ENCODE assay signal across 9 cellular contexts in the genomic region with DNA sequence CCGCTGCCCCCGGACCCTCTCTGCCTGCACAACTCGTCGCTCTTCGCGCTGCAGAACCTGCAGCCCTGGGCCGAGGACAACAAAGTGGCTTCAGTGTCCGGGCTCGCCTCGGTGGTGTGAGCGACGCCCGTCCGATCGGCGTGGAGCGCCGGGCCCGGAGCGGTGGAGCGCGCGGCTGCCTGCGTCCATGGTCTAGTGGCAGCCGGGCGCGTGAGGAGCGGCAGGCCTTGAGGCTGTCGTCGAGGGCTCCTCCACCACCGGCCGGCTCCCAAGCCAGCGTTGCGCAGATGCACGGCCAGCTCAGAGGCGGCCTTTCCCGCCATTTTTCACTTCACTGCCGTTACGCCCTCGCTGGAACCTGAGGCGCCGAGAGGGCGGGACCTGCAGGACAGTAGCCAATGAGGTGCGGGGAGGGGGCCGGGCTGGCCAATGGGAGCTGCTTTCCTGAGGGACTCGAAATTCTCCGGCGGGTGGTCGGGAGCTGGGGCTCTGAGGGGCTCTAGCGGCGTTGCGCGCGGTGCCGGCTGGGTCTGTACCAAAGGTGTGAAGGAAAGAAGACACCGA. TPM values are rescaled to one million over a fixed set of nuclear protein-coding genes. Genes with fewer than 3 reads are reported as not detected.
DNase-seq lines count a peak whose midpoint lies in the region; ATAC-seq, FAIRE-seq and TF ChIP-seq lines count a peak whose summit lies in the region.
"Had no signal": no experiment of that assay in that cellular context is flagged by ENCODE, and none has a peak within 500 bp of the region (broad histone marks: within the 10 kb centered on the region; RNA-seq: fewer than 3 reads in every experiment).

No MANE protein-coding gene starts in this region.

- peaks cover 8% of the 10 kb centered on the region for H3K9me3 Mint-ChIP-seq in WTC11

- FAIRE-seq in bronchial epithelial cell (lab: Jason Lieb, UNC): no peak

- H3K4me1 Mint-ChIP-seq in WTC11: peaks cover 16% of the 10 kb centered on the region

- peaks cover 41% of the 10 kb centered on the region for H3K27me3 ChIP-seq in bronchial epithelial cell (ENCODE audit: control insufficient read depth, insufficient read depth, low read length)

- no peak overlapping the region for H3K4me3 ChIP-seq in bronchial epithelial cell (ENCODE audit: low read depth, low read length)

- POLR2A ChIA-PET in WTC11 (lab: Charles Lee): interaction anchor here (1.0 to 1.1 kb wide), 3 partner anchors 8 to 71 kb away, joined by 3 to 8 read pairs (median 4); no protein-coding TSS in a partner anchor

- H3K4me3 Mint-ChIP-seq in WTC11: no peak overlapping the region

- CTCF ChIA-PET in WTC11 (lab: Charles Lee): interaction anchor here (0.6 to 1.9 kb wide), 7 partner anchors 9 to 56 kb away, joined by 3 to 8 read pairs (median 5); a partner anchor contains a TSS

- no peak for TF ChIP-seq CTCF in WTC11 (IDR thresholded peaks at IDR 0.05)
- no peak for TF ChIP-seq CTCF in bronchial epithelial cell (IDR thresholded peaks at IDR 0.05; ENCODE audit: insufficient read depth, low read length, severe bottlenecking)

- DNase-seq in WTC11 (ENCODE audit: low spot score) (peak; percentile 93), bronchial epithelial cell (ENCODE audit: low read depth) (peak; percentile 8), left kidney (ENCODE audit: low read depth, low spot score) (peak; percentile 94), SW480 (ENCODE audit: low spot score) (no peak), MV-4-11 (lab: John Stamatoyannopoulos, UW) (no peak), dedifferentiated amniotic fluid mesenchymal stem cell (ENCODE audit: extremely low spot score) (no peak)
- peak; percentile 82 for DNase-seq in stimulated activated CD4-positive, alpha-beta T cell treated with anti-CD3 and anti-CD28 coated beads, Interleukin-4, amount 100 ng/mL, for 1 hour

- peak; percentile 64 for ATAC-seq in GM19452 (IDR thresholded peaks at IDR 0.05; ENCODE audit: unreplicated experiment)
- peak; percentile 76 for ATAC-seq in WTC11

- H3K36me3 ChIP-seq in bronchial epithelial cell (ENCODE audit: control insufficient read depth, insufficient read depth, low read length): no peaks in the 10 kb centered on the region

- H3K36me3 Mint-ChIP-seq in WTC11: peaks cover 9% of the 10 kb centered on the region

- H3K27ac Mint-ChIP-seq in WTC11: no peak overlapping the region

- peaks cover 99% of the 10 kb centered on the region for H3K27me3 Mint-ChIP-seq in WTC11 (ENCODE audit: low read depth)

TF ChIP-seq in WTC11, 78 proteins besides CTCF, POLR2A, EP300 and RAD21 (continues in another document):
- TF ChIP-seq RORB (CRISPR knock-in tag; IDR thresholded peaks at IDR 0.05): no peak
- peak; percentile 96 for TF ChIP-seq TP53 (CRISPR knock-in tag; IDR thresholded peaks at IDR 0.05)
- TF ChIP-seq, protein P1, sequence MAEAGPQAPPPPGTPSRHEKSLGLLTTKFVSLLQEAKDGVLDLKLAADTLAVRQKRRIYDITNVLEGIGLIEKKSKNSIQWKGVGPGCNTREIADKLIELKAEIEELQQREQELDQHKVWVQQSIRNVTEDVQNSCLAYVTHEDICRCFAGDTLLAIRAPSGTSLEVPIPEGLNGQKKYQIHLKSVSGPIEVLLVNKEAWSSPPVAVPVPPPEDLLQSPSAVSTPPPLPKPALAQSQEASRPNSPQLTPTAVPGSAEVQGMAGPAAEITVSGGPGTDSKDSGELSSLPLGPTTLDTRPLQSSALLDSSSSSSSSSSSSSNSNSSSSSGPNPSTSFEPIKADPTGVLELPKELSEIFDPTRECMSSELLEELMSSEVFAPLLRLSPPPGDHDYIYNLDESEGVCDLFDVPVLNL (CRISPR knock-in tag; IDR thresholded peaks at IDR 0.05; ENCODE audit: borderline replicate concordance, low read depth): peak; percentile 85
- TF ChIP-seq CBFB (CRISPR knock-in tag; IDR thresholded peaks at IDR 0.05; ENCODE audit: low read depth): no peak
- TF ChIP-seq, protein P2, sequence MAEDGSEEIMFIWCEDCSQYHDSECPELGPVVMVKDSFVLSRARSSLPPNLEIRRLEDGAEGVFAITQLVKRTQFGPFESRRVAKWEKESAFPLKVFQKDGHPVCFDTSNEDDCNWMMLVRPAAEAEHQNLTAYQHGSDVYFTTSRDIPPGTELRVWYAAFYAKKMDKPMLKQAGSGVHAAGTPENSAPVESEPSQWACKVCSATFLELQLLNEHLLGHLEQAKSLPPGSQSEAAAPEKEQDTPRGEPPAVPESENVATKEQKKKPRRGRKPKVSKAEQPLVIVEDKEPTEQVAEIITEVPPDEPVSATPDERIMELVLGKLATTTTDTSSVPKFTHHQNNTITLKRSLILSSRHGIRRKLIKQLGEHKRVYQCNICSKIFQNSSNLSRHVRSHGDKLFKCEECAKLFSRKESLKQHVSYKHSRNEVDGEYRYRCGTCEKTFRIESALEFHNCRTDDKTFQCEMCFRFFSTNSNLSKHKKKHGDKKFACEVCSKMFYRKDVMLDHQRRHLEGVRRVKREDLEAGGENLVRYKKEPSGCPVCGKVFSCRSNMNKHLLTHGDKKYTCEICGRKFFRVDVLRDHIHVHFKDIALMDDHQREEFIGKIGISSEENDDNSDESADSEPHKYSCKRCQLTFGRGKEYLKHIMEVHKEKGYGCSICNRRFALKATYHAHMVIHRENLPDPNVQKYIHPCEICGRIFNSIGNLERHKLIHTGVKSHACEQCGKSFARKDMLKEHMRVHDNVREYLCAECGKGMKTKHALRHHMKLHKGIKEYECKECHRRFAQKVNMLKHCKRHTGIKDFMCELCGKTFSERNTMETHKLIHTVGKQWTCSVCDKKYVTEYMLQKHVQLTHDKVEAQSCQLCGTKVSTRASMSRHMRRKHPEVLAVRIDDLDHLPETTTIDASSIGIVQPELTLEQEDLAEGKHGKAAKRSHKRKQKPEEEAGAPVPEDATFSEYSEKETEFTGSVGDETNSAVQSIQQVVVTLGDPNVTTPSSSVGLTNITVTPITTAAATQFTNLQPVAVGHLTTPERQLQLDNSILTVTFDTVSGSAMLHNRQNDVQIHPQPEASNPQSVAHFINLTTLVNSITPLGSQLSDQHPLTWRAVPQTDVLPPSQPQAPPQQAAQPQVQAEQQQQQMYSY (CRISPR knock-in tag; IDR thresholded peaks at IDR 0.05): peak; percentile 48
- peak; percentile 30; the same call in 1 of the 2 replicates for TF ChIP-seq ZNF138 (CRISPR knock-in tag; conservative IDR thresholded peaks at IDR 0.05)
- TF ChIP-seq, protein P3, sequence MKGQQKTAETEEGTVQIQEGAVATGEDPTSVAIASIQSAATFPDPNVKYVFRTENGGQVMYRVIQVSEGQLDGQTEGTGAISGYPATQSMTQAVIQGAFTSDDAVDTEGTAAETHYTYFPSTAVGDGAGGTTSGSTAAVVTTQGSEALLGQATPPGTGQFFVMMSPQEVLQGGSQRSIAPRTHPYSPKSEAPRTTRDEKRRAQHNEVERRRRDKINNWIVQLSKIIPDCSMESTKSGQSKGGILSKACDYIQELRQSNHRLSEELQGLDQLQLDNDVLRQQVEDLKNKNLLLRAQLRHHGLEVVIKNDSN (CRISPR knock-in tag; IDR thresholded peaks at IDR 0.05): peak; percentile 72; the same call in 1 of the 2 replicates
- TF ChIP-seq, protein P4, sequence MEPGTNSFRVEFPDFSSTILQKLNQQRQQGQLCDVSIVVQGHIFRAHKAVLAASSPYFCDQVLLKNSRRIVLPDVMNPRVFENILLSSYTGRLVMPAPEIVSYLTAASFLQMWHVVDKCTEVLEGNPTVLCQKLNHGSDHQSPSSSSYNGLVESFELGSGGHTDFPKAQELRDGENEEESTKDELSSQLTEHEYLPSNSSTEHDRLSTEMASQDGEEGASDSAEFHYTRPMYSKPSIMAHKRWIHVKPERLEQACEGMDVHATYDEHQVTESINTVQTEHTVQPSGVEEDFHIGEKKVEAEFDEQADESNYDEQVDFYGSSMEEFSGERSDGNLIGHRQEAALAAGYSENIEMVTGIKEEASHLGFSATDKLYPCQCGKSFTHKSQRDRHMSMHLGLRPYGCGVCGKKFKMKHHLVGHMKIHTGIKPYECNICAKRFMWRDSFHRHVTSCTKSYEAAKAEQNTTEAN (CRISPR knock-in tag; IDR thresholded peaks at IDR 0.05): peak; percentile 64; the same call in 1 of the 2 replicates
- TF ChIP-seq NR2C2 (CRISPR knock-in tag; IDR thresholded peaks at IDR 0.05): peak; percentile 66; the same call in 1 of the 2 replicates
- TF ChIP-seq, protein P5, sequence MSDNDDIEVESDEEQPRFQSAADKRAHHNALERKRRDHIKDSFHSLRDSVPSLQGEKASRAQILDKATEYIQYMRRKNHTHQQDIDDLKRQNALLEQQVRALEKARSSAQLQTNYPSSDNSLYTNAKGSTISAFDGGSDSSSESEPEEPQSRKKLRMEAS (CRISPR knock-in tag; IDR thresholded peaks at IDR 0.05): peak; percentile 99
- peak; percentile 95; the same call in 1 of the 2 replicates for TF ChIP-seq NFE2L1 (CRISPR knock-in tag; IDR thresholded peaks at IDR 0.05)
- peak; percentile 55; the same call in 1 of the 2 replicates for TF ChIP-seq ZNF121 (CRISPR knock-in tag; IDR thresholded peaks at IDR 0.05)
- peak; percentile 84; the same call in 1 of the 2 replicates for TF ChIP-seq TCF7 (CRISPR knock-in tag; IDR thresholded peaks at IDR 0.05; ENCODE audit: low read depth)
- TF ChIP-seq ZNF317 (CRISPR knock-in tag; IDR thresholded peaks at IDR 0.05; ENCODE audit: borderline replicate concordance, low read depth): no peak; the same call in none of the 2 replicates
- peak; percentile 71 for TF ChIP-seq SP1 (CRISPR knock-in tag; conservative IDR thresholded peaks at IDR 0.05)
- TF ChIP-seq NFYB (CRISPR knock-in tag; conservative IDR thresholded peaks at IDR 0.05; ENCODE audit: low read depth): peak; percentile 84
- peak; percentile 96 for TF ChIP-seq ETV6 (CRISPR knock-in tag; IDR thresholded peaks at IDR 0.05)
- TF ChIP-seq SMAD4 (CRISPR knock-in tag; IDR thresholded peaks at IDR 0.05): peak; percentile 85
- TF ChIP-seq ZNF396 (CRISPR knock-in tag; IDR thresholded peaks at IDR 0.05; ENCODE audit: borderline replicate concordance): no peak

RNA-seq across cellular contexts. Expression of a gene that starts 1.9 kb away (rescaled TPM):
- total RNA-seq in WTC11 (2021): 0.18 to 0.39 TPM (median 0.26 TPM) in 3 replicates
- total RNA-seq in bronchial epithelial cell: not detected in 2 replicates
- total RNA-seq: pulmonary artery endothelial cell had no signal

RNA-seq across cellular contexts. Expression of a gene that starts 8.7 kb away (rescaled TPM):
- total RNA-seq in WTC11 (2021) (13.7 to 15.7 TPM (median 15.4 TPM) in 3 replicates), bronchial epithelial cell (35.5 and 41.5 TPM in 2 replicates)

RNA-seq across cellular contexts. Expression of a gene that starts 9.9 kb away (rescaled TPM):
- 1.2 to 1.9 TPM (median 1.3 TPM) in 3 replicates for total RNA-seq in WTC11 (2021)
- total RNA-seq in bronchial epithelial cell: 1.6 and 5.6 TPM in 2 replicates
- total RNA-seq: pulmonary artery endothelial cell had no signal

RNA-seq across cellular contexts. Expression of a gene that starts 13.4 kb away (rescaled TPM):
- total RNA-seq in WTC11 (2021) (78.1 to 84.9 TPM (median 80.9 TPM) in 3 replicates), bronchial epithelial cell (176 and 198 TPM in 2 replicates)

RNA-seq across cellular contexts. Expression of a gene that starts 13.6 kb away (rescaled TPM):
- 25.6 to 30.0 TPM (median 26.8 TPM) in 3 replicates for total RNA-seq in WTC11 (2021)
- 29.1 and 67.7 TPM in 2 replicates for total RNA-seq in bronchial epithelial cell

Comparison
In these comparisons a context has a peak if more than half of its experiments do, and no peak if none do; other contexts are left out.
1. DNase-seq: peak in WTC11 (single experiment), bronchial epithelial cell (single experiment), left kidney (single experiment) and stimulated activated CD4-positive, alpha-beta T cell treated with anti-CD3 and anti-CD28 coated beads, Interleukin-4, amount 100 ng/mL, for 1 hour (single experiment); none in SW480 (single experiment), MV-4-11 (single experiment) and dedifferentiated amniotic fluid mesenchymal stem cell (single experiment).